ENCODE assay signal across 8 cellular contexts in genomic region chr2:145744541-145745386, GRCh38.
A peak's percentile ranks its signal among the peaks of the same experiment; 100 is the strongest.
DNase-seq lines count a peak whose midpoint lies in the region; ATAC-seq and TF ChIP-seq lines count a peak whose summit lies in the region.

No MANE protein-coding gene starts in this region.

- peaks cover 0 to 23% of the 10 kb centered on the region in 2 donors for H3K27me3 Mint-ChIP-seq in natural killer cell treated with Interleukin-12 subunit alpha and Interleukin-12 subunit beta and Interleukin-15 and Interleukin-18, amount 100 ng/mL, for 72 hours
- H3K27me3 Mint-ChIP-seq in natural killer cell (ENCODE audit: low read depth in 2 of 2) (peaks cover 0 to 2% of the 10 kb centered on the region in 2 donors), Calu3 (ENCODE audit: unreplicated experiment) (no peaks in the 10 kb centered on the region)

- no TSS peak for BruUV-seq in Calu3 (replicated peaks; lab: Mats Ljungman, UMichigan)

- TF ChIP-seq POLR2A in prostate gland (IDR thresholded peaks at IDR 0.05): no peak

- H3K36me3 ChIP-seq in adipocyte (ENCODE audit: control insufficient read depth, insufficient read depth, low read length, severe bottlenecking) (no peaks in the 10 kb centered on the region), mucosa of descending colon (ENCODE audit: low read depth) (no peaks in the 10 kb centered on the region), prostate gland (no peaks in the 10 kb centered on the region)

- peak; percentile 86 to 93 for ATAC-seq in natural killer cell treated with Interleukin-12 subunit alpha and Interleukin-12 subunit beta and Interleukin-15 and Interleukin-18, amount 100 ng/mL, for 72 hours
- ATAC-seq in natural killer cell (no peak), HG03108 (IDR thresholded peaks at IDR 0.05; ENCODE audit: unreplicated experiment) (peak; percentile 57), mucosa of descending colon (no peak), left colon (no peak)

- intact Hi-C loops in natural killer cell (cut with micrococcal nuclease): no loop called here
- intact Hi-C loops in Calu3 (cut with micrococcal nuclease; ENCODE audit: unreplicated experiment): no loop called here
- intact Hi-C loops in mucosa of descending colon (cut with DNase I, micrococcal nuclease): no loop called here
- intact Hi-C loops in left colon (cut with DNase I, micrococcal nuclease): no loop called here
- intact Hi-C loops in prostate gland (cut with DNase I): no loop called here

- TF ChIP-seq CTCF in natural killer cell (IDR thresholded peaks at IDR 0.05): no peak
- no peak for TF ChIP-seq CTCF in Calu3 (IDR thresholded peaks at IDR 0.05; ENCODE audit: unreplicated experiment)
- TF ChIP-seq CTCF in mucosa of descending colon (IDR thresholded peaks at IDR 0.05): no peak
- TF ChIP-seq CTCF in prostate gland (IDR thresholded peaks at IDR 0.05): no peak

- H3K9me3 ChIP-seq in adipocyte (ENCODE audit: control insufficient read depth, low read length) (no peaks in the 10 kb centered on the region), mucosa of descending colon (no peaks in the 10 kb centered on the region), prostate gland (no peaks in the 10 kb centered on the region)

- WGBS in prostate gland: 78% methylated on average over 4 of the region's 4 CpGs

- CTCF ChIA-PET in Calu3 (lab: Charles Lee): interaction anchor here (1.2 kb wide), 1 partner anchor 802 kb away, joined by 3 read pairs; no protein-coding TSS in a partner anchor

- peaks cover 18 to 40% of the 10 kb centered on the region in 2 donors for H3K4me1 Mint-ChIP-seq in natural killer cell treated with Interleukin-12 subunit alpha and Interleukin-12 subunit beta and Interleukin-15 and Interleukin-18, amount 100 ng/mL, for 72 hours (ENCODE audit: low read depth in 2 of 2)
- H3K4me1 Mint-ChIP-seq in natural killer cell (no peaks in the 10 kb centered on the region), Calu3 (ENCODE audit: low read depth, unreplicated experiment) (peaks cover 16% of the 10 kb centered on the region)

- no peaks in the 10 kb centered on the region for H3K9me3 Mint-ChIP-seq in natural killer cell treated with Interleukin-12 subunit alpha and Interleukin-12 subunit beta and Interleukin-15 and Interleukin-18, amount 100 ng/mL, for 72 hours
- H3K9me3 Mint-ChIP-seq in natural killer cell: no peaks in the 10 kb centered on the region
- H3K9me3 Mint-ChIP-seq in Calu3 (ENCODE audit: low read depth, unreplicated experiment): peaks cover 2% of the 10 kb centered on the region

- no peak overlapping the region for H3K4me3 ChIP-seq in adipocyte (ENCODE audit: low read length)
- no peak overlapping the region for H3K4me3 ChIP-seq in mucosa of descending colon
- no peak overlapping the region for H3K4me3 ChIP-seq in prostate gland

- no peak for DNase-seq in natural killer cell treated with Interleukin-12 subunit alpha and Interleukin-12 subunit beta and Interleukin-15 and Interleukin-18, amount 100 ng/mL, for 72 hours (ENCODE audit: low spot score)
- DNase-seq in natural killer cell (no peak), adipocyte (ENCODE audit: low read depth) (peak; percentile 68), Calu3 (no peak), mucosa of descending colon (no peak), left colon (no peak), prostate gland (ENCODE audit: low spot score) (no peak)

- peaks cover 7% of the 10 kb centered on the region for H3K4me1 ChIP-seq in adipocyte (ENCODE audit: control insufficient read depth, insufficient read depth, low read length)
- H3K4me1 ChIP-seq in mucosa of descending colon (ENCODE audit: low read depth): no peaks in the 10 kb centered on the region
- H3K4me1 ChIP-seq in prostate gland (replicated peaks): no peaks in the 10 kb centered on the region

- H3K27me3 ChIP-seq in adipocyte (replicated peaks; ENCODE audit: control insufficient read depth, insufficient read depth, low read length) (no peaks in the 10 kb centered on the region), prostate gland (replicated peaks; ENCODE audit: insufficient read depth) (no peaks in the 10 kb centered on the region)

- peak overlapping the region; percentile 63 to 72 for H3K27ac Mint-ChIP-seq in natural killer cell treated with Interleukin-12 subunit alpha and Interleukin-12 subunit beta and Interleukin-15 and Interleukin-18, amount 100 ng/mL, for 72 hours
- H3K27ac Mint-ChIP-seq in natural killer cell (no peak overlapping the region), Calu3 (ENCODE audit: unreplicated experiment) (no peak overlapping the region)

- H3K36me3 Mint-ChIP-seq in natural killer cell treated with Interleukin-12 subunit alpha and Interleukin-12 subunit beta and Interleukin-15 and Interleukin-18, amount 100 ng/mL, for 72 hours: no peaks in the 10 kb centered on the region
- H3K36me3 Mint-ChIP-seq in natural killer cell (no peaks in the 10 kb centered on the region), Calu3 (ENCODE audit: insufficient read depth, unreplicated experiment) (no peaks in the 10 kb centered on the region)

- peak overlapping the region; percentile 70 for H3K4me3 Mint-ChIP-seq in natural killer cell treated with Interleukin-12 subunit alpha and Interleukin-12 subunit beta and Interleukin-15 and Interleukin-18, amount 100 ng/mL, for 72 hours
- H3K4me3 Mint-ChIP-seq in natural killer cell: no peak overlapping the region
- no peak overlapping the region for H3K4me3 Mint-ChIP-seq in Calu3 (ENCODE audit: low read depth, unreplicated experiment)

- H3K9ac ChIP-seq in adipocyte (ENCODE audit: low read length): no peak overlapping the region

- no peak overlapping the region for H3K27ac ChIP-seq in prostate gland

Comparison
In these comparisons a context has a peak if more than half of its experiments do, and no peak if none do; other contexts are left out.
1. ATAC-seq: peak in natural killer cell treated with Interleukin-12 subunit alpha and Interleukin-12 subunit beta and Interleukin-15 and Interleukin-18, amount 100 ng/mL, for 72 hours (2 of 2) and HG03108 (single experiment); none in natural killer cell (0 of 3), mucosa of descending colon (single experiment) and left colon (single experiment).
2. H3K27ac Mint-ChIP-seq: peak in natural killer cell treated with Interleukin-12 subunit alpha and Interleukin-12 subunit beta and Interleukin-15 and Interleukin-18, amount 100 ng/mL, for 72 hours (2 of 2); none in natural killer cell (0 of 2) and Calu3 (single experiment).